ENCODE assay signal across 8 cellular contexts in genomic region chr7:116138202-116138801, GRCh38.
DNase-seq lines count a peak whose midpoint lies in the region; ATAC-seq and TF ChIP-seq lines count a peak whose summit lies in the region.

No MANE protein-coding gene starts in this region.

- DNase-seq in COR-L47 (lab: John Stamatoyannopoulos, UW) (peak; percentile 15), NCI-H187 (lab: John Stamatoyannopoulos, UW) (peak; percentile 7 to 21), activated B cell treated with CpG ODN at 0.5 μM for 24 hours (no peak), Right ventricle myocardium superior (no peak), occipital lobe (lab: John Stamatoyannopoulos, UW) (no peak)

- TF ChIP-seq CTCF in activated B cell treated with CpG ODN at 0.5 μM for 24 hours (IDR thresholded peaks at IDR 0.05), result peak; percentile 48

- ATAC-seq in GM18861 (IDR thresholded peaks at IDR 0.05; ENCODE audit: unreplicated experiment) (peak; percentile 98), HG02973 (IDR thresholded peaks at IDR 0.05; ENCODE audit: unreplicated experiment) (peak; percentile 96), activated B cell treated with CpG ODN at 0.5 μM for 24 hours (ENCODE audit: low read depth) (peak; percentile 91), Right ventricle myocardium superior (ENCODE audit: poor library complexity) (peak; percentile 89)

- peak overlapping the region; percentile 48 for H3K27ac ChIP-seq in rectal smooth muscle tissue (ENCODE audit: low read depth, low read length)

- H3K9ac ChIP-seq in rectal smooth muscle tissue (ENCODE audit: low read length), result no peak overlapping the region

- H3K9me3 Mint-ChIP-seq in activated B cell treated with CpG ODN at 0.5 μM for 24 hours, result no peaks in the 10 kb centered on the region

- H3K27me3 ChIP-seq in rectal smooth muscle tissue (ENCODE audit: control insufficient read depth, insufficient read depth, low read length), result no peaks in the 10 kb centered on the region

- POLR2A ChIA-PET in activated B cell treated with CpG ODN at 0.5 μM for 24 hours (lab: Charles Lee), result interaction anchor here (2.0 kb wide), 1 partner anchor 21 kb away, joined by 5 read pairs; no protein-coding TSS in a partner anchor

- peaks cover 8% of the 10 kb centered on the region for H3K4me1 ChIP-seq in rectal smooth muscle tissue (ENCODE audit: control insufficient read depth, insufficient read depth, low read length)

- H3K27ac Mint-ChIP-seq in activated B cell treated with CpG ODN at 0.5 μM for 24 hours, result no peak overlapping the region

- intact Hi-C loops in activated B cell treated with CpG ODN at 0.5 μM for 24 hours (cut with micrococcal nuclease), result loop anchor here (1.0 to 2.0 kb wide), 9 partner anchors 12 to 671 kb away; partner anchors contain the start of gene TES
- intact Hi-C loops in Right ventricle myocardium superior (cut with DNase I), result no loop called here

- no peak overlapping the region for H3K4me3 Mint-ChIP-seq in activated B cell treated with CpG ODN at 0.5 μM for 24 hours

- no peaks in the 10 kb centered on the region for H3K36me3 Mint-ChIP-seq in activated B cell treated with CpG ODN at 0.5 μM for 24 hours (ENCODE audit: low read depth)

- CTCF ChIA-PET in activated B cell treated with CpG ODN at 0.5 μM for 24 hours (lab: Charles Lee), result interaction anchor here (0.6 to 2.5 kb wide), 22 partner anchors 13 to 454 kb away, joined by 3 to 56 read pairs (median 4); no protein-coding TSS in a partner anchor

- H3K4me3 ChIP-seq in rectal smooth muscle tissue (ENCODE audit: low read length), result no peak overlapping the region

- no peaks in the 10 kb centered on the region for H3K36me3 ChIP-seq in rectal smooth muscle tissue (ENCODE audit: control insufficient read depth, insufficient read depth, low read length)

- H3K27me3 Mint-ChIP-seq in activated B cell treated with CpG ODN at 0.5 μM for 24 hours, result no peaks in the 10 kb centered on the region

- H3K4me1 Mint-ChIP-seq in activated B cell treated with CpG ODN at 0.5 μM for 24 hours, result peaks cover 33% of the 10 kb centered on the region

Comparison
In these comparisons a context has a peak if more than half of its experiments do, and no peak if none do; other contexts are left out.
1. DNase-seq: peak in COR-L47 (single experiment) and NCI-H187 (2 of 2); none in activated B cell treated with CpG ODN at 0.5 μM for 24 hours (single experiment), Right ventricle myocardium superior (single experiment) and occipital lobe (single experiment).
2. Peak in every context shown above with its lines, with median percentiles within 50 percentile points of each other: ATAC-seq.